ENCODE assay signal across 1 cellular context in the genomic region with DNA sequence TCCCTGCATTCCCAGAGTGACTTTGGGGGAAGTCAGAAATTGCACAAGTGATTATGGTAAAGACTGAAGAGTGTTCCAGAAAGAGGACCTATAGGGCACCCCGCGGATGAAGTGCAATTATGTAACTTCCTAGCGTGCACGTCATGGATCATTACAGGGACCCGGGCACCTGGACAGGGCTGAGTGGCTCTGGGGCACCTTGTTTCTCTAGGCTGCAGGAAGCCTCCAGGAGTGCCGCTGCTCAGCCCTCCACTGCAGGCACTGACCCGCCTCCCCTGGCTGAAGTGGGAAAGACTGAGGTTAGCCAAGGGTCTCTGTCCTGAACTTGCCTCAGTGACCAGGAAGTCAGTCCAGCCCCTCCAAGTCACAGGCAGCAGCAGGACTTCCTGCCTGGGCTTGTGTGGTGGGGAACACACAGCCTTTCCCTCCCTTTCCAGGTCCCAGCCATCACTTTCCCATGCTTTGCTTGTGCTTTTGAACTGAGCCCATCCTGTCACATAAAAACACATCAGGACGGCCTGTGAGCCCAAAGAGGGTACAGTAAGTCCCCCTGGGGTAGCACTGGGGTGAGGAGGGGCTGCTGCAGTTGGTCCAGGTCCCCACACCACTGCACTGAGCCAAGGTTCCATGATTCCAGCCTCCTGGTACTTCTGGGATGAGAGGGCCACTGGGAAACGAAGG.
TF ChIP-seq lines count a peak whose summit lies in the region.

No MANE protein-coding gene starts in this region.

TF ChIP-seq in HepG2, 621 proteins besides CTCF, POLR2A, EP300 and RAD21 (continued from another document):
- no peak for TF ChIP-seq RAD51 (IDR thresholded peaks at IDR 0.05; ENCODE audit: borderline replicate concordance)
- no peak for TF ChIP-seq CENPX (CRISPR knock-in tag; IDR thresholded peaks at IDR 0.05)
- no peak for TF ChIP-seq AHR (CRISPR knock-in tag; IDR thresholded peaks at IDR 0.05)
- TF ChIP-seq FOXC1 (CRISPR knock-in tag; IDR thresholded peaks at IDR 0.05; ENCODE audit: borderline replicate concordance) = no peak
- TF ChIP-seq NFE2L2 (IDR thresholded peaks at IDR 0.05; ENCODE audit: low read length) = no peak
- TF ChIP-seq ZNF607 (CRISPR knock-in tag; IDR thresholded peaks at IDR 0.05; ENCODE audit: borderline replicate concordance) = no peak
- TF ChIP-seq ZNF7 (CRISPR knock-in tag; IDR thresholded peaks at IDR 0.05) = no peak
- no peak for TF ChIP-seq SUZ12 (IDR thresholded peaks at IDR 0.05; ENCODE audit: low read depth, low read length)
- TF ChIP-seq ATAD3A (CRISPR knock-in tag; IDR thresholded peaks at IDR 0.05) = no peak
